ENCODE assay signal across 10 cellular contexts in genomic region chr2:45813003-45813601, GRCh38.
A peak's percentile ranks its signal among the peaks of the same experiment; 100 is the strongest.
DNase-seq lines count a peak whose midpoint lies in the region; ATAC-seq, FAIRE-seq and TF ChIP-seq lines count a peak whose summit lies in the region.
"Had no signal": no experiment of that assay in that cellular context is flagged by ENCODE, and none has a peak within 500 bp of the region (broad histone marks: within the 10 kb centered on the region; RNA-seq: fewer than 3 reads in every experiment).

No MANE protein-coding gene starts in this region.

- H3K9me3 ChIP-seq in endothelial cell of umbilical vein (replicated peaks; ENCODE audit: control insufficient read depth, insufficient read depth, low read length) = no peaks in the 10 kb centered on the region
- H3K9me3 ChIP-seq in neural cell (ENCODE audit: low read length) = no peaks in the 10 kb centered on the region
- H3K9me3 ChIP-seq: SJSA1 had no signal

- TF ChIP-seq POLR2A in endothelial cell of umbilical vein (IDR thresholded peaks at IDR 0.05; ENCODE audit: low read depth, low read length) = no peak

- POLR2A ChIA-PET in endothelial cell of umbilical vein (lab: Charles Lee) = interaction anchor here (0.8 to 1.5 kb wide), 2 partner anchors 22 to 161 kb away, joined by 3 read pairs; partner anchors contain the start of gene PRKCE

- no TSS peak for BruUV-seq in endothelial cell of umbilical vein (replicated peaks; lab: Mats Ljungman, UMichigan)

- DNase-seq in EH (ENCODE audit: low read depth) (peak; percentile 64), NCI-H2227 treated with DMSO at 0.1 percent for 48 hours (lab: John Stamatoyannopoulos, UW) (peak; percentile 56), endothelial cell of umbilical vein (ENCODE audit: low read depth, low spot score) (peak; percentile 98), amniotic stem cell (lab: John Stamatoyannopoulos, UW) (no peak), H4 (ENCODE audit: low spot score) (no peak)
- no peak for DNase-seq in activated naive CD8-positive, alpha-beta T cell treated with anti-CD3 and anti-CD28 coated beads, Interleukin-2, amount 50 U/mL, for 24 hours
- DNase-seq: stimulated activated CD8-positive, alpha-beta memory T cell treated with anti-CD3 and anti-CD28 coated beads, Interleukin-4, amount 100 ng/mL, for 48 hours had no signal

- H3K36me3 ChIP-seq in endothelial cell of umbilical vein (ENCODE audit: control insufficient read depth in 2 of 2, extremely low read depth in 1 of 2, insufficient read depth in 2 of 2, low read length in 2 of 2) (no peaks in the 10 kb centered on the region), neural cell (ENCODE audit: insufficient read depth, low read length) (no peaks in the 10 kb centered on the region)
- H3K36me3 ChIP-seq: SJSA1 had no signal

- peak overlapping the region; percentile 92 for H3K27ac ChIP-seq in endothelial cell of umbilical vein (ENCODE audit: insufficient read depth, low read depth, low read length)
- no peak overlapping the region for H3K27ac ChIP-seq in neural cell (ENCODE audit: low read length)
- H3K27ac ChIP-seq: SJSA1 had no signal

- no peaks in the 10 kb centered on the region for H3K27me3 Mint-ChIP-seq in activated naive CD8-positive, alpha-beta T cell treated with anti-CD3 and anti-CD28 coated beads, Interleukin-2, amount 50 U/mL, for 24 hours

- ATAC-seq in activated naive CD8-positive, alpha-beta T cell treated with anti-CD3 and anti-CD28 coated beads, Interleukin-2, amount 50 U/mL, for 24 hours = no peak
- ATAC-seq in GM18868 (IDR thresholded peaks at IDR 0.05; ENCODE audit: unreplicated experiment) = no peak

- dilution Hi-C loops in endothelial cell of umbilical vein (cut with MboI; ENCODE audit: extremely low pct_ligation_motif_present, low sequenced_read_pairs) = no loop called here

- H4K20me1 ChIP-seq in endothelial cell of umbilical vein (replicated peaks; ENCODE audit: control insufficient read depth, extremely low read depth, insufficient read depth, low read length) (no peaks in the 10 kb centered on the region), neural cell (ENCODE audit: insufficient read depth) (no peaks in the 10 kb centered on the region)

- H3K79me2 ChIP-seq in endothelial cell of umbilical vein (ENCODE audit: control insufficient read depth, insufficient read depth, low read length) (no peaks in the 10 kb centered on the region), neural cell (replicated peaks; ENCODE audit: insufficient read depth, low read length) (no peaks in the 10 kb centered on the region)

- H3F3A ChIP-seq in neural cell (ENCODE audit: insufficient read depth, low read length, poor library complexity, severe bottlenecking) = no peaks in the 10 kb centered on the region

- H3K9me2 ChIP-seq in neural cell (ENCODE audit: insufficient read depth, low read length) = no peaks in the 10 kb centered on the region

- peak; percentile 98 for FAIRE-seq in endothelial cell of umbilical vein (lab: Jason Lieb, UNC)

- peaks cover 39% of the 10 kb centered on the region for H3K4me1 ChIP-seq in endothelial cell of umbilical vein (ENCODE audit: control insufficient read depth, extremely low read depth, insufficient read depth, low read length)
- H3K4me1 ChIP-seq: SJSA1 had no signal

- no peak overlapping the region for H3K27ac Mint-ChIP-seq in activated naive CD8-positive, alpha-beta T cell treated with anti-CD3 and anti-CD28 coated beads, Interleukin-2, amount 50 U/mL, for 24 hours

- H2AFZ ChIP-seq in endothelial cell of umbilical vein (ENCODE audit: low read depth, low read length) = peak overlapping the region; percentile 34
- H2AFZ ChIP-seq in neural cell (ENCODE audit: low read depth, low read length) = no peak overlapping the region

- TF ChIP-seq EP300 in neural cell (conservative IDR thresholded peaks at IDR 0.05; ENCODE audit: poor library complexity, severe bottlenecking) = no peak

- H3K27me3 ChIP-seq in endothelial cell of umbilical vein (ENCODE audit: control insufficient read depth in 2 of 2, insufficient read depth in 2 of 2, low read length in 2 of 2) (no peaks in the 10 kb centered on the region), neural cell (ENCODE audit: insufficient read depth, low read depth, low read length) (no peaks in the 10 kb centered on the region)
- H3K27me3 ChIP-seq: SJSA1 had no signal

- TF ChIP-seq CTCF in endothelial cell of umbilical vein (IDR thresholded peaks at IDR 0.05; ENCODE audit: extremely low read depth in 1 of 2, insufficient read depth in 1 of 2, low read depth in 1 of 2, low read length in 2 of 2) (no peak), neural cell (IDR thresholded peaks at IDR 0.05; ENCODE audit: poor library complexity, severe bottlenecking) (no peak)

- H3K9me1 ChIP-seq in endothelial cell of umbilical vein (replicated peaks; ENCODE audit: control insufficient read depth, extremely low read depth, insufficient read depth, low read length) = no peaks in the 10 kb centered on the region

- TF ChIP-seq RAD21 in neural cell (conservative IDR thresholded peaks at IDR 0.05) = no peak

- no peaks in the 10 kb centered on the region for H3K9me3 Mint-ChIP-seq in activated naive CD8-positive, alpha-beta T cell treated with anti-CD3 and anti-CD28 coated beads, Interleukin-2, amount 50 U/mL, for 24 hours

- no peaks in the 10 kb centered on the region for H3K4me1 Mint-ChIP-seq in activated naive CD8-positive, alpha-beta T cell treated with anti-CD3 and anti-CD28 coated beads, Interleukin-2, amount 50 U/mL, for 24 hours

- intact Hi-C loops in endothelial cell of umbilical vein (cut with micrococcal nuclease) = loop anchor here (1.0 to 5.0 kb wide), 5 partner anchors 19 to 151 kb away; no protein-coding TSS in a partner anchor

- CTCF ChIA-PET in endothelial cell of umbilical vein (lab: Charles Lee) = interaction anchor here (0.6 to 3.5 kb wide), 14 partner anchors 9 to 811 kb away, joined by 3 to 17 read pairs (median 6); no protein-coding TSS in a partner anchor

- H3K9ac ChIP-seq in endothelial cell of umbilical vein (replicated peaks; ENCODE audit: extremely low read depth, insufficient read depth, low read length) = peak overlapping the region; percentile 74
- no peak overlapping the region for H3K9ac ChIP-seq in neural cell (ENCODE audit: low read length)

- no peak overlapping the region for H3K4me3 Mint-ChIP-seq in activated naive CD8-positive, alpha-beta T cell treated with anti-CD3 and anti-CD28 coated beads, Interleukin-2, amount 50 U/mL, for 24 hours

- H3K36me3 Mint-ChIP-seq in activated naive CD8-positive, alpha-beta T cell treated with anti-CD3 and anti-CD28 coated beads, Interleukin-2, amount 50 U/mL, for 24 hours (ENCODE audit: low read depth) = no peaks in the 10 kb centered on the region

- H3K4me2 ChIP-seq in endothelial cell of umbilical vein (ENCODE audit: insufficient read depth, low read length) = peak overlapping the region; percentile 41
- H3K4me2 ChIP-seq in neural cell (ENCODE audit: low read length) = no peak overlapping the region

- H3K4me3 ChIP-seq in endothelial cell of umbilical vein (replicated peaks in 1 of 3; ENCODE audit: insufficient read depth in 1 of 3, low read depth in 1 of 3, low read length in 3 of 3) = no peak overlapping the region
- H3K4me3 ChIP-seq in neural cell (ENCODE audit: low read length) = no peak overlapping the region
- H3K4me3 ChIP-seq: SJSA1 had no signal

TF ChIP-seq in endothelial cell of umbilical vein, 7 proteins besides CTCF, POLR2A, EP300 and RAD21:
- TF ChIP-seq GATA2 (IDR thresholded peaks at IDR 0.05; ENCODE audit: insufficient read depth, insufficient read length, low read depth, low read length) = peak; percentile 98
- TF ChIP-seq POLR2AphosphoS5 (IDR thresholded peaks at IDR 0.05; ENCODE audit: insufficient read depth, low read depth, low read length) = peak; percentile 92
- TF ChIP-seq MAX (IDR thresholded peaks at IDR 0.05; ENCODE audit: insufficient read depth, insufficient read length) = peak; percentile 9
- no peak for TF ChIP-seq MYC (IDR thresholded peaks at IDR 0.05; ENCODE audit: low read depth, low read length)
- TF ChIP-seq EZH2 (IDR thresholded peaks at IDR 0.05; ENCODE audit: borderline replicate concordance, low read depth, low read length, severe bottlenecking) = no peak
- peak; percentile 92 for TF ChIP-seq FOS (IDR thresholded peaks at IDR 0.05; ENCODE audit: borderline replicate concordance, insufficient read depth, low read length)
- TF ChIP-seq JUN (IDR thresholded peaks at IDR 0.05; ENCODE audit: borderline replicate concordance, insufficient read depth, insufficient read length, low read depth) = peak; percentile 89

TF ChIP-seq in neural cell, 6 proteins besides CTCF, POLR2A, EP300 and RAD21:
- no peak for TF ChIP-seq TAF1 (IDR thresholded peaks at IDR 0.05; ENCODE audit: low read depth)
- peak; percentile 73 for TF ChIP-seq REST (IDR thresholded peaks at IDR 0.05; ENCODE audit: borderline replicate concordance)
TF ChIP-seq in neural cell: peak in this region for 1.

Comparison
In these comparisons a context has a peak if more than half of its experiments do, and no peak if none do; other contexts are left out.
1. DNase-seq: peak in EH (single experiment), NCI-H2227 treated with DMSO at 0.1 percent for 48 hours (single experiment) and endothelial cell of umbilical vein (single experiment); none in amniotic stem cell (single experiment), activated naive CD8-positive, alpha-beta T cell treated with anti-CD3 and anti-CD28 coated beads, Interleukin-2, amount 50 U/mL, for 24 hours (single experiment) and H4 (single experiment).